Comparison of ENCODE assay signal across 17 cellular contexts in genomic region chr12:52513736-52514135, GRCh38. TPM values are rescaled to one million over a fixed set of nuclear protein-coding genes. Genes with fewer than 3 reads are reported as not detected.
DNase-seq lines count a peak whose midpoint lies in the region; ATAC-seq, FAIRE-seq and TF ChIP-seq lines count a peak whose summit lies in the region.
"Had no signal": no experiment of that assay in that cellular context is flagged by ENCODE, and none has a peak within 500 bp of the region (broad histone marks: within the 10 kb centered on the region; RNA-seq: fewer than 3 reads in every experiment).

No MANE protein-coding gene starts in this region.

- CTCF ChIA-PET in RWPE1 (lab: Yijun Ruan, JAX), result interaction anchor here (0.9 to 3.0 kb wide), 4 partner anchors 66 to 366 kb away, joined by 4 to 18 read pairs (median 5); no protein-coding TSS in a partner anchor

- no peak overlapping the region for H3K18ac ChIP-seq in mesendoderm (ENCODE audit: low read length)

- POLR2A ChIA-PET in RWPE1 (lab: Yijun Ruan, JAX; ENCODE audit: low non-redundant PET), result no interaction called here

- no peak overlapping the region for H3K56ac ChIP-seq in mesendoderm (ENCODE audit: low read length)

- H3K27me3 ChIP-seq in bronchial epithelial cell (ENCODE audit: control insufficient read depth, insufficient read depth, low read length) (no peaks in the 10 kb centered on the region), foreskin keratinocyte (no peaks in the 10 kb centered on the region), mesendoderm (ENCODE audit: insufficient read depth, low read length, poor library complexity) (no peaks in the 10 kb centered on the region), esophagus muscularis mucosa (peaks cover 0 to 18% (median 0%) of the 10 kb centered on the region in 4 donors)
- H3K27me3 ChIP-seq: BLaER1 had no signal

- H3K4me2 ChIP-seq in mesendoderm (ENCODE audit: low read length), result no peak overlapping the region
- H3K4me2 ChIP-seq: A549, BLaER1 had no signal

- H3K4me1 Mint-ChIP-seq in activated T-cell treated with anti-CD3 and anti-CD28 coated beads, Interleukin-2, amount 50 U/mL, for 4 hours (ENCODE audit: low read depth), result no peaks in the 10 kb centered on the region
- H3K4me1 Mint-ChIP-seq: CD4-positive, CD25-positive, alpha-beta regulatory T cell had no signal

- TF ChIP-seq CTCF in RWPE1 (conservative IDR thresholded peaks at IDR 0.05; ENCODE audit: low read depth), result no peak
- TF ChIP-seq CTCF in bronchial epithelial cell (IDR thresholded peaks at IDR 0.05; ENCODE audit: insufficient read depth, low read length, severe bottlenecking), result no peak
- no peak for TF ChIP-seq CTCF in foreskin keratinocyte (conservative IDR thresholded peaks at IDR 0.05)
- TF ChIP-seq CTCF in esophagus muscularis mucosa (IDR thresholded peaks at IDR 0.05), result no peak

- H3K4me3 Mint-ChIP-seq in activated T-cell treated with anti-CD3 and anti-CD28 coated beads, Interleukin-2, amount 50 U/mL, for 4 hours, result no peak overlapping the region
- H3K4me3 Mint-ChIP-seq: CD4-positive, CD25-positive, alpha-beta regulatory T cell had no signal

- H3K27ac ChIP-seq in RWPE1 (peak overlapping the region; percentile 49; the same call in 1 of the 2 replicates), foreskin keratinocyte (no peak overlapping the region), mesendoderm (ENCODE audit: low read depth, low read length) (no peak overlapping the region), esophagus muscularis mucosa (replicated peaks in 1 of 4) (no peak overlapping the region)
- H3K27ac ChIP-seq: A549, BLaER1 had no signal

- no peaks in the 10 kb centered on the region for H3K79me1 ChIP-seq in mesendoderm (ENCODE audit: low read length)

- TF ChIP-seq POLR2A in esophagus muscularis mucosa (IDR thresholded peaks at IDR 0.05; ENCODE audit: low read depth), result no peak

- no peaks in the 10 kb centered on the region for H3K9me3 ChIP-seq in esophagus muscularis mucosa

- peaks cover 19% of the 10 kb centered on the region for H3K27me3 Mint-ChIP-seq in activated T-cell treated with anti-CD3 and anti-CD28 coated beads, Interleukin-2, amount 50 U/mL, for 4 hours (ENCODE audit: low read depth)

- H3K4me1 ChIP-seq in foreskin keratinocyte (no peaks in the 10 kb centered on the region), mesendoderm (ENCODE audit: control insufficient read depth, low read depth, low read length) (no peaks in the 10 kb centered on the region), esophagus muscularis mucosa (no peaks in the 10 kb centered on the region)
- H3K4me1 ChIP-seq: A549, BLaER1 had no signal

- no peak overlapping the region for H2BK5ac ChIP-seq in mesendoderm (ENCODE audit: low read length)

- no peaks in the 10 kb centered on the region for H3K79me2 ChIP-seq in mesendoderm (ENCODE audit: control insufficient read depth, insufficient read depth, low read length)

- no peak overlapping the region for H4K8ac ChIP-seq in mesendoderm (ENCODE audit: low read depth, low read length)

- no peak overlapping the region for H3K23ac ChIP-seq in mesendoderm (ENCODE audit: low read length)

- H3K36me3 Mint-ChIP-seq in activated T-cell treated with anti-CD3 and anti-CD28 coated beads, Interleukin-2, amount 50 U/mL, for 4 hours (ENCODE audit: insufficient read depth), result no peaks in the 10 kb centered on the region
- H3K36me3 Mint-ChIP-seq: CD4-positive, CD25-positive, alpha-beta regulatory T cell had no signal

- H3K9ac ChIP-seq in mesendoderm (ENCODE audit: low read length), result no peak overlapping the region
- H3K9ac ChIP-seq: BLaER1 had no signal

- H2BK120ac ChIP-seq in mesendoderm (ENCODE audit: low read depth, low read length), result no peak overlapping the region

- peaks cover 16% of the 10 kb centered on the region for H3K36me3 ChIP-seq in bronchial epithelial cell (ENCODE audit: control insufficient read depth, insufficient read depth, low read length)
- no peaks in the 10 kb centered on the region for H3K36me3 ChIP-seq in mesendoderm (ENCODE audit: control insufficient read depth, insufficient read depth, low read length)
- H3K36me3 ChIP-seq in esophagus muscularis mucosa, result no peaks in the 10 kb centered on the region
- H3K36me3 ChIP-seq: BLaER1 had no signal

- intact Hi-C loops in esophagus muscularis mucosa (cut with DNase I), result no loop called here

- H3K4me3 ChIP-seq in bronchial epithelial cell (ENCODE audit: low read depth, low read length) (no peak overlapping the region), mesendoderm (ENCODE audit: low read length) (no peak overlapping the region), esophagus muscularis mucosa (no peak overlapping the region)
- H3K4me3 ChIP-seq: A549, BLaER1 had no signal

- H2AK5ac ChIP-seq in mesendoderm (ENCODE audit: low read length), result no peak overlapping the region

- peak; percentile 60 for FAIRE-seq in bronchial epithelial cell (lab: Jason Lieb, UNC)
- FAIRE-seq: A549, HepG2, HTR-8/SVneo had no signal

- H3K4ac ChIP-seq in mesendoderm (ENCODE audit: low read depth, low read length), result no peak overlapping the region

- peak; percentile 28 for ATAC-seq in foreskin keratinocyte
- no peak for ATAC-seq in activated T-cell treated with anti-CD3 and anti-CD28 coated beads, Interleukin-2, amount 50 U/mL, for 4 hours
- ATAC-seq: A549, HCT116, HepG2 had no signal

- H4K5ac ChIP-seq in mesendoderm (ENCODE audit: low read length), result no peak overlapping the region

- no CpG with 5 or more reads among the region's 6 CpGs for WGBS in mesendoderm (ENCODE audit: extremely low coverage, insufficient coverage, low lambda C conversion rate)
- 92% methylated on average over 6 of the region's 6 CpGs for WGBS in esophagus muscularis mucosa

- no peak for DNase-seq in RWPE1 (ENCODE audit: low spot score)
- DNase-seq in SW480 (ENCODE audit: low spot score), result peak; percentile 28
- DNase-seq in bronchial epithelial cell (ENCODE audit: low read depth), result peak; percentile 94
- peak; percentile 88 to 96 for DNase-seq in foreskin keratinocyte
- DNase-seq in activated T-cell treated with anti-CD3 and anti-CD28 coated beads, Interleukin-2, amount 50 U/mL, for 4 hours, result no peak
- no peak for DNase-seq in mesendoderm
- no peak for DNase-seq in esophagus muscularis mucosa (ENCODE audit: extremely low spot score)
- DNase-seq in iPS-NIHi7 (ENCODE audit: extremely low spot score), result no peak
- DNase-seq: CD4-positive, CD25-positive, alpha-beta regulatory T cell; DMS53 had no signal

- TF ChIP-seq EP300 in esophagus muscularis mucosa (IDR thresholded peaks at IDR 0.05), result no peak

- H2BK15ac ChIP-seq in mesendoderm (replicated peaks; ENCODE audit: low read depth), result no peak overlapping the region

- H3K9me3 Mint-ChIP-seq in activated T-cell treated with anti-CD3 and anti-CD28 coated beads, Interleukin-2, amount 50 U/mL, for 4 hours, result peaks cover 5% of the 10 kb centered on the region

RNA-seq across cellular contexts. Expression of gene KRT5, which starts 6.5 kb away (rescaled TPM):
- total RNA-seq in bronchial epithelial cell, result 6,770 and 10,597 TPM in 2 replicates
- 14,096 and 16,153 TPM in 2 replicates for total RNA-seq in foreskin keratinocyte
- 14,175 and 15,868 TPM in 2 replicates for polyA plus RNA-seq in foreskin keratinocyte
- total RNA-seq in activated T-cell treated with anti-CD3 and anti-CD28 coated beads, Interleukin-2, amount 50 U/mL, for 4 hours, result not detected
- 0.04 TPM for polyA plus RNA-seq in mesendoderm (2013, experiment 1 of 2)
- 0.03 TPM for polyA plus RNA-seq in mesendoderm (2013, experiment 2 of 2)
- 1 to 10 TPM in 1 of 4 donors, under 1 TPM in 1, not detected in 2; 0.46 to 1.2 TPM for total RNA-seq in esophagus muscularis mucosa
- total RNA-seq: CD4-positive, CD25-positive, alpha-beta regulatory T cell; H4; HepG2 had no signal
- polyA plus RNA-seq: AG04450; CD4-positive, CD25-positive, alpha-beta regulatory T cell had no signal

RNA-seq across cellular contexts. Expression of gene KRT6A, which starts 20.7 kb away (rescaled TPM):
- total RNA-seq in bronchial epithelial cell (13,929 and 17,192 TPM in 2 replicates), foreskin keratinocyte (5,507 and 5,589 TPM in 2 replicates), esophagus muscularis mucosa (1 to 10 TPM in 1 of 4 donors, not detected in 3; 5.4 TPM)
- 5,333 and 5,444 TPM in 2 replicates for polyA plus RNA-seq in foreskin keratinocyte
- not detected for total RNA-seq in activated T-cell treated with anti-CD3 and anti-CD28 coated beads, Interleukin-2, amount 50 U/mL, for 4 hours
- polyA plus RNA-seq in mesendoderm (2013, experiment 1 of 2), result not detected
- not detected for polyA plus RNA-seq in mesendoderm (2013, experiment 2 of 2)
- total RNA-seq: CD4-positive, CD25-positive, alpha-beta regulatory T cell; H4; HepG2 had no signal
- polyA plus RNA-seq: AG04450; CD4-positive, CD25-positive, alpha-beta regulatory T cell had no signal

RNA-seq across cellular contexts. Expression of gene KRT71, which starts 39.2 kb away (rescaled TPM):
- not detected in 2 replicates for total RNA-seq in bronchial epithelial cell
- not detected in 2 replicates for total RNA-seq in foreskin keratinocyte
- polyA plus RNA-seq in foreskin keratinocyte, result not detected in 2 replicates
- not detected for total RNA-seq in activated T-cell treated with anti-CD3 and anti-CD28 coated beads, Interleukin-2, amount 50 U/mL, for 4 hours
- polyA plus RNA-seq in mesendoderm (2013, experiment 1 of 2), result not detected
- polyA plus RNA-seq in mesendoderm (2013, experiment 2 of 2), result not detected
- not detected for total RNA-seq in esophagus muscularis mucosa
- total RNA-seq: CD4-positive, CD25-positive, alpha-beta regulatory T cell; H4; HepG2 had no signal
- polyA plus RNA-seq: A549; AG04450; CD4-positive, CD25-positive, alpha-beta regulatory T cell; HepG2 had no signal

RNA-seq across cellular contexts. Expression of gene KRT6C, which starts 40.1 kb away (rescaled TPM):
- total RNA-seq in bronchial epithelial cell (16.8 and 138 TPM in 2 replicates), foreskin keratinocyte (4.5 and 7.6 TPM in 2 replicates), esophagus muscularis mucosa (not detected)
- 4.0 and 6.3 TPM in 2 replicates for polyA plus RNA-seq in foreskin keratinocyte
- total RNA-seq in activated T-cell treated with anti-CD3 and anti-CD28 coated beads, Interleukin-2, amount 50 U/mL, for 4 hours, result not detected
- polyA plus RNA-seq in mesendoderm (2013, experiment 1 of 2), result not detected
- not detected for polyA plus RNA-seq in mesendoderm (2013, experiment 2 of 2)
- total RNA-seq: CD4-positive, CD25-positive, alpha-beta regulatory T cell; H4; HepG2 had no signal
- polyA plus RNA-seq: A549; AG04450; CD4-positive, CD25-positive, alpha-beta regulatory T cell had no signal

RNA-seq across cellular contexts. Expression of gene KRT74, which starts 59.9 kb away (rescaled TPM):
- total RNA-seq in bronchial epithelial cell, result 0.13 TPM in 1 of 2 replicates, not detected in the other
- not detected in 2 replicates for total RNA-seq in foreskin keratinocyte
- polyA plus RNA-seq in foreskin keratinocyte, result 0.07 TPM in 2 replicates
- not detected for total RNA-seq in activated T-cell treated with anti-CD3 and anti-CD28 coated beads, Interleukin-2, amount 50 U/mL, for 4 hours
- polyA plus RNA-seq in mesendoderm (2013, experiment 1 of 2), result not detected
- not detected for polyA plus RNA-seq in mesendoderm (2013, experiment 2 of 2)
- total RNA-seq in esophagus muscularis mucosa, result not detected
- total RNA-seq: CD4-positive, CD25-positive, alpha-beta regulatory T cell; H4; HepG2 had no signal
- polyA plus RNA-seq: A549; AG04450; CD4-positive, CD25-positive, alpha-beta regulatory T cell; HepG2 had no signal

Comparison
In these comparisons a context has a peak if more than half of its experiments do, and no peak if none do; other contexts are left out.
1. DNase-seq: peak in SW480 (single experiment), bronchial epithelial cell (single experiment) and foreskin keratinocyte (2 of 2); none in RWPE1 (single experiment), activated T-cell treated with anti-CD3 and anti-CD28 coated beads, Interleukin-2, amount 50 U/mL, for 4 hours (single experiment), mesendoderm (single experiment), esophagus muscularis mucosa (single experiment) and iPS-NIHi7 (single experiment).
2. RNA of gene KRT5, which starts 6.5 kb away (total RNA-seq): 14,096 to 16,153 TPM in foreskin keratinocyte and 6,770 to 10,597 TPM in bronchial epithelial cell; 0.46 to 1.2 TPM in esophagus muscularis mucosa and not detected in activated T-cell treated with anti-CD3 and anti-CD28 coated beads, Interleukin-2, amount 50 U/mL, for 4 hours; every median in the first group is over 1,000 times any median in the second.
3. RNA of gene KRT6A, which starts 20.7 kb away (total RNA-seq): 13,929 to 17,192 TPM in bronchial epithelial cell and 5,507 to 5,589 TPM in foreskin keratinocyte; 5.4 TPM in esophagus muscularis mucosa and not detected in activated T-cell treated with anti-CD3 and anti-CD28 coated beads, Interleukin-2, amount 50 U/mL, for 4 hours; every median in the first group is over 100 times any median in the second.